Comparison of ENCODE assay signal across 37 cellular contexts in genomic region chr10:68001000-68001399, GRCh38.
DNase-seq lines count a peak whose midpoint lies in the region; ATAC-seq, FAIRE-seq and TF ChIP-seq lines count a peak whose summit lies in the region.
"Had no signal": no experiment of that assay in that cellular context is flagged by ENCODE, and none has a peak within 500 bp of the region (broad histone marks: within the 10 kb centered on the region; RNA-seq: fewer than 3 reads in every experiment).

No MANE protein-coding gene starts in this region.

- peak; percentile 40 for FAIRE-seq in GM12891 (lab: Jason Lieb, UNC)
- FAIRE-seq: A204.1, A549, D721Med had no signal

- CTCF ChIA-PET in HEK293 (lab: Yijun Ruan, JAX), result no interaction called here
- CTCF ChIA-PET in Panc1 (lab: Charles Lee), result no interaction called here
- CTCF ChIA-PET in WTC11 (lab: Charles Lee), result no interaction called here

- H3K27me3 ChIP-seq in Panc1 (ENCODE audit: control insufficient read depth, insufficient read depth, low read length), result no peaks in the 10 kb centered on the region
- H3K27me3 ChIP-seq: BE2C; BLaER1; BLaER1 treated with 17β-estradiol and CSF1 and Interleukin-3, amounts not matched to agents 10 nM and 100 nM had no signal

- ATAC-seq in Panc1 (0 out of 2 replicates have a peak, but pooled peaks have one; percentile 14), WTC11 (no peak)
- ATAC-seq: A549; CD8-positive, alpha-beta T cell had no signal

- in situ Hi-C loops in Panc1 (cut with HindIII; ENCODE audit: low pct_unique_long_range_greater_than_20kb, low sequenced_read_pairs), result no loop called here

- TF ChIP-seq POLR2A in GM12891 (IDR thresholded peaks at IDR 0.05; ENCODE audit: low read depth, low read length), result no peak

- DNase-seq in GM12891 (ENCODE audit: insufficient read length, low spot score), result no peak
- no peak for DNase-seq in Panc1 (ENCODE audit: low read depth, low spot score)
- DNase-seq in WTC11 (ENCODE audit: low spot score), result no peak
- no peak for DNase-seq in activated T-helper 1 cell treated with anti-CD3 and anti-CD28 coated beads, Interleukin-12 subunit alpha, Interleukin-12 subunit beta, Interleukin-2, Interleukin-4 antibody, amounts not matched to agents 30 ng/mL and 10 ng/mL and 1 ng/mL, durations not matched to agents 14 hours and 24 hours and 36 hours (ENCODE audit: low spot score)
- no peak for DNase-seq in hypothalamus (lab: John Stamatoyannopoulos, UW)
- no peak for DNase-seq in NCI-H1436 treated with DMSO at 0.1 percent for 48 hours (lab: John Stamatoyannopoulos, UW)
- no peak for DNase-seq in NCI-H1417 (lab: John Stamatoyannopoulos, UW)
- DNase-seq: 8988T; ACHN; AML-193; BE2C; C1 segment of cervical spinal cord; Caco-2; Calu3; CD4-positive, alpha-beta memory T cell; CD4-positive, alpha-beta T cell; CD4-positive, CD25-positive, alpha-beta regulatory T cell; CD8-positive, alpha-beta memory T cell; CD8-positive, alpha-beta T cell; COR-L47; DMS 273 treated with DMSO at 0.1 percent for 48 hours; DMS153; DMS53; DMS79; DMS79 treated with DMSO at 0.1 percent for 48 hours; DND-41; EL had no signal

- H3K27ac ChIP-seq in HEK293 (ENCODE audit: extremely low read depth, low read depth, low read length) (no peak overlapping the region), Panc1 (ENCODE audit: low read length) (no peak overlapping the region)
- H3K27ac ChIP-seq: 22Rv1; A549; BLaER1; BLaER1 treated with 17β-estradiol and CSF1 and Interleukin-3, amounts not matched to agents 10 nM and 100 nM; C4-2B had no signal

- no peak overlapping the region for H3K4me3 ChIP-seq in HEK293 (ENCODE audit: low read depth, low read length)
- H3K4me3 ChIP-seq in Panc1 (ENCODE audit: low read depth in 2 of 2, low read length in 2 of 2), result no peak overlapping the region
- H3K4me3 ChIP-seq: A549; BLaER1; BLaER1 treated with 17β-estradiol and CSF1 and Interleukin-3, amounts not matched to agents 10 nM and 100 nM had no signal

- no peaks in the 10 kb centered on the region for H3K27me3 Mint-ChIP-seq in WTC11 (ENCODE audit: low read depth)
- H3K27me3 Mint-ChIP-seq in activated T-helper 1 cell treated with anti-CD3 and anti-CD28 coated beads, Interleukin-12 subunit alpha, Interleukin-12 subunit beta, Interleukin-2, Interleukin-4 antibody, amounts not matched to agents 30 ng/mL and 10 ng/mL and 1 ng/mL, durations not matched to agents 14 hours and 24 hours and 36 hours (ENCODE audit: insufficient read depth), result no peaks in the 10 kb centered on the region
- H3K27me3 Mint-ChIP-seq: B cell; CD4-positive, alpha-beta memory T cell; CD4-positive, alpha-beta T cell; CD4-positive, CD25-positive, alpha-beta regulatory T cell; CD8-positive, alpha-beta memory T cell had no signal

- H3K4me1 Mint-ChIP-seq in WTC11, result peaks cover 8% of the 10 kb centered on the region
- H3K4me1 Mint-ChIP-seq in activated T-helper 1 cell treated with anti-CD3 and anti-CD28 coated beads, Interleukin-12 subunit alpha, Interleukin-12 subunit beta, Interleukin-2, Interleukin-4 antibody, amounts not matched to agents 30 ng/mL and 10 ng/mL and 1 ng/mL, durations not matched to agents 14 hours and 24 hours and 36 hours (ENCODE audit: low read depth), result peaks cover 14% of the 10 kb centered on the region
- H3K4me1 Mint-ChIP-seq: B cell, CD14-positive monocyte had no signal

- no peaks in the 10 kb centered on the region for H3K4me1 ChIP-seq in HEK293 (ENCODE audit: control insufficient read depth, insufficient read depth, low read length)
- no peaks in the 10 kb centered on the region for H3K4me1 ChIP-seq in Panc1 (ENCODE audit: control insufficient read depth, insufficient read depth, low read length)
- H3K4me1 ChIP-seq: A549; BE2C; BLaER1; BLaER1 treated with 17β-estradiol and CSF1 and Interleukin-3, amounts not matched to agents 10 nM and 100 nM; Caco-2 had no signal

- H3K4me3 Mint-ChIP-seq in WTC11, result no peak overlapping the region
- no peak overlapping the region for H3K4me3 Mint-ChIP-seq in activated T-helper 1 cell treated with anti-CD3 and anti-CD28 coated beads, Interleukin-12 subunit alpha, Interleukin-12 subunit beta, Interleukin-2, Interleukin-4 antibody, amounts not matched to agents 30 ng/mL and 10 ng/mL and 1 ng/mL, durations not matched to agents 14 hours and 24 hours and 36 hours
- H3K4me3 Mint-ChIP-seq: B cell; CD14-positive monocyte; CD4-positive, alpha-beta memory T cell; CD4-positive, alpha-beta T cell; CD4-positive, CD25-positive, alpha-beta regulatory T cell; CD8-positive, alpha-beta memory T cell; CD8-positive, alpha-beta T cell had no signal

- intact Hi-C loops in Panc1 (cut with micrococcal nuclease; ENCODE audit: unreplicated experiment), result no loop called here
- intact Hi-C loops in activated T-helper 1 cell treated with anti-CD3 and anti-CD28 coated beads, Interleukin-12 subunit alpha, Interleukin-12 subunit beta, Interleukin-2, Interleukin-4 antibody, amounts not matched to agents 30 ng/mL and 10 ng/mL and 1 ng/mL, durations not matched to agents 14 hours and 24 hours and 36 hours (cut with micrococcal nuclease), result no loop called here

- peaks cover 0 to 2% of the 10 kb centered on the region in 2 experiments for H3K36me3 ChIP-seq in HEK293 (ENCODE audit: control insufficient read depth in 2 of 2, insufficient read depth in 1 of 2, low read length in 2 of 2)
- H3K36me3 ChIP-seq in Panc1 (ENCODE audit: control insufficient read depth, insufficient read depth, low read length), result peaks cover 13% of the 10 kb centered on the region; the same call in 1 of the 2 replicates

- peaks cover 24% of the 10 kb centered on the region for H3K36me3 Mint-ChIP-seq in WTC11
- H3K36me3 Mint-ChIP-seq in activated T-helper 1 cell treated with anti-CD3 and anti-CD28 coated beads, Interleukin-12 subunit alpha, Interleukin-12 subunit beta, Interleukin-2, Interleukin-4 antibody, amounts not matched to agents 30 ng/mL and 10 ng/mL and 1 ng/mL, durations not matched to agents 14 hours and 24 hours and 36 hours (ENCODE audit: low read depth), result peaks cover 33% of the 10 kb centered on the region

- POLR2A ChIA-PET in HEK293 (lab: Yijun Ruan, JAX) (no interaction called here), Panc1 (lab: Charles Lee) (no interaction called here), WTC11 (lab: Charles Lee) (no interaction called here)

- H3K9me3 Mint-ChIP-seq in WTC11, result peaks cover 10% of the 10 kb centered on the region
- peaks cover 6% of the 10 kb centered on the region for H3K9me3 Mint-ChIP-seq in activated T-helper 1 cell treated with anti-CD3 and anti-CD28 coated beads, Interleukin-12 subunit alpha, Interleukin-12 subunit beta, Interleukin-2, Interleukin-4 antibody, amounts not matched to agents 30 ng/mL and 10 ng/mL and 1 ng/mL, durations not matched to agents 14 hours and 24 hours and 36 hours
- H3K9me3 Mint-ChIP-seq: CD4-positive, alpha-beta T cell; CD8-positive, alpha-beta memory T cell; CD8-positive, alpha-beta T cell had no signal

- H3K27ac Mint-ChIP-seq in WTC11, result no peak overlapping the region
- H3K27ac Mint-ChIP-seq in activated T-helper 1 cell treated with anti-CD3 and anti-CD28 coated beads, Interleukin-12 subunit alpha, Interleukin-12 subunit beta, Interleukin-2, Interleukin-4 antibody, amounts not matched to agents 30 ng/mL and 10 ng/mL and 1 ng/mL, durations not matched to agents 14 hours and 24 hours and 36 hours, result no peak overlapping the region
- H3K27ac Mint-ChIP-seq: B cell; CD4-positive, alpha-beta T cell; CD8-positive, alpha-beta T cell had no signal

- no peak for TF ChIP-seq CTCF in HEK293 (tag by site-specific recombination; IDR thresholded peaks at IDR 0.05)
- TF ChIP-seq CTCF in Panc1 (IDR thresholded peaks at IDR 0.05), result no peak
- no peak for TF ChIP-seq CTCF in WTC11 (IDR thresholded peaks at IDR 0.05)

- H3K9me3 ChIP-seq in HEK293 (ENCODE audit: control insufficient read depth, insufficient read depth, low read depth, low read length), result no peaks in the 10 kb centered on the region
- H3K9me3 ChIP-seq in Panc1 (ENCODE audit: control insufficient read depth, insufficient read depth, low read depth, low read length), result no peaks in the 10 kb centered on the region
- H3K9me3 ChIP-seq: A549; BE2C; BLaER1; BLaER1 treated with 17β-estradiol and CSF1 and Interleukin-3, amounts not matched to agents 10 nM and 100 nM had no signal

- BruUV-seq in Panc1 (replicated peaks; lab: Mats Ljungman, UMichigan), result no TSS peak

TF ChIP-seq in GM12891, 5 proteins besides CTCF, POLR2A, EP300 and RAD21:
- TF ChIP-seq POLR2AphosphoS5 (IDR thresholded peaks at IDR 0.05; ENCODE audit: low read depth, low read length) (no peak), TAF1 (IDR thresholded peaks at IDR 0.05; ENCODE audit: low read depth, low read length) (no peak), PAX5 (IDR thresholded peaks at IDR 0.05; ENCODE audit: insufficient read depth, low read length, severe bottlenecking) (no peak), SPI1 (IDR thresholded peaks at IDR 0.05; ENCODE audit: low read depth, low read length) (no peak), POU2F2 (IDR thresholded peaks at IDR 0.05; ENCODE audit: low read depth, low read length) (no peak)

TF ChIP-seq in HEK293, 187 proteins besides CTCF, POLR2A, EP300 and RAD21 (continues in another document):
- TF ChIP-seq ZNF404 (tag by site-specific recombination; IDR thresholded peaks at IDR 0.05), result no peak
- TF ChIP-seq ZNF121 (tag by site-specific recombination; IDR thresholded peaks at IDR 0.05), result peak; percentile 52; the same call in 1 of the 2 replicates

TF ChIP-seq in WTC11, 78 proteins besides CTCF, POLR2A, EP300 and RAD21:
- TF ChIP-seq ERG (CRISPR knock-in tag; IDR thresholded peaks at IDR 0.05), result no peak
- TF ChIP-seq ZNF121 (CRISPR knock-in tag; IDR thresholded peaks at IDR 0.05), result peak; percentile 68; the same call in 1 of the 2 replicates
TF ChIP-seq in WTC11: peak in this region for 1.
